Comparison of ENCODE assay signal across 8 cellular contexts in the genomic region with DNA sequence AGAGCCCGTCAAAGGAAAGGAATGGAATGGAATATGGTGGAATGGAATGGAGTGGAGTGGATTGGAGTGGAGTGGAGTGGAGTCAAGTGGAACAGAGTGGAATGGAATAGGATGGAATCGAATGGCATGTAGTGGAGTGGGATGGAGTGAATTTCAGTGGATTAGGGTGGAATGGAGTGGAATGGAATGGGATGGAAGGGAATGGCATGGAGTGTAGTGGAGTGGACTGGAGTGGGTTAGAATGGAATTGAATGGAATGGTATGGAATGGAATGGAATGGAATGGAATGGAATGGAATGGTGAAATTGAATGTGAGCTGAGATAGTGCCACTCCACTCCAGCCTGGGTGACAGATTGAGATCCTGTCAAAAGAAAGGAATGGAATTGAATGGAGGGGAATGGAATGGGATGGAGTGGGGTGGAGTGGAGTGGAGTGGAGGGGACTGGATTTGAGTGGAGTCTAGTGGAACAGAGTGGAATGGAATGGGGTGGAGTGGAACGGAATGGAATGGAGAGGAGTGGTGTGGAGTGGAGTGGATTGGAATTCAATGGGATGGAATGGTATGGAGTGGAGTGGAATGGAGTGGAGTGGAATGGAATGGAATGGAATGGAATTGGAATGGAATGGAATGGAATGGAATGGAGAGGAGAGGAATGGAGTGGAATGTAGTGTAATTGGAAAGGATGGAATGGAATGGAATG.
DNase-seq lines count a peak whose midpoint lies in the region; ATAC-seq and TF ChIP-seq lines count a peak whose summit lies in the region.
"Not testable (repeated sequence)": the region's sequence is repeated elsewhere in the genome, so short reads cannot be mapped to it uniquely, and the experiment has no call there.

No MANE protein-coding gene starts in this region.

- peak in 1 of 34 experiments; percentile 23 for DNase-seq in T-cell
- not testable (repeated sequence) for DNase-seq in body of pancreas; omental fat pad (ENCODE audit: low spot score)
- DNase-seq in right atrium auricular region (ENCODE audit: low spot score): peak; percentile 46

- H3K4me3 Mint-ChIP-seq in T-cell: not testable (repeated sequence)

- H3K4me1 Mint-ChIP-seq in T-cell: not testable (repeated sequence)

- not testable (repeated sequence) for H3K27me3 Mint-ChIP-seq in T-cell

- CTCF ChIA-PET in T-cell (lab: Charles Lee): not testable (repeated sequence)

- ATAC-seq in GM18517 (IDR thresholded peaks at IDR 0.05; ENCODE audit: unreplicated experiment): peak; percentile 38
- ATAC-seq in GM21717 (IDR thresholded peaks at IDR 0.05; ENCODE audit: unreplicated experiment): peak; percentile 36
- peak; percentile 34 for ATAC-seq in HG02970 (IDR thresholded peaks at IDR 0.05; ENCODE audit: low FRiP score, unreplicated experiment)
- ATAC-seq in T-cell (replicated peaks in 1 of 4): peak in 3 of 4 experiments; percentile 28 to 60 (median 29)
- peak; percentile 43 for ATAC-seq in body of pancreas
- peak; percentile 72 for ATAC-seq in omental fat pad (ENCODE audit: low FRiP score)

- POLR2A ChIA-PET in T-cell (lab: Charles Lee): not testable (repeated sequence)

- not testable (repeated sequence) for TF ChIP-seq POLR2A in body of pancreas (IDR thresholded peaks at IDR 0.05)

- not testable (repeated sequence) for H3K27ac ChIP-seq in body of pancreas; right atrium auricular region; subcutaneous abdominal adipose tissue (ENCODE audit: low read depth, low read length)

- H3K9ac ChIP-seq in subcutaneous abdominal adipose tissue (ENCODE audit: low read length in 5 of 5): not testable (repeated sequence)

- not testable (repeated sequence) for H3K36me3 ChIP-seq in body of pancreas (replicated peaks in 1 of 2; ENCODE audit: insufficient read depth in 1 of 2, low read depth in 2 of 2); right atrium auricular region; subcutaneous abdominal adipose tissue (ENCODE audit: control insufficient read depth in 5 of 5, insufficient read depth in 5 of 5, low read length in 5 of 5)

- not testable (repeated sequence) for H3K36me3 Mint-ChIP-seq in T-cell

- H3K9me3 ChIP-seq in body of pancreas: peaks cover 0 to 24% (median 0%) of the 10 kb centered on the region in 3 donors
- peaks cover 0 to 23% of the 10 kb centered on the region in 2 donors for H3K9me3 ChIP-seq in right atrium auricular region
- peaks cover 5 to 23% (median 20%) of the 10 kb centered on the region in 5 donors for H3K9me3 ChIP-seq in subcutaneous abdominal adipose tissue (ENCODE audit: control insufficient read depth in 5 of 5, low read length in 5 of 5)

- not testable (repeated sequence) for H3K4me1 ChIP-seq in body of pancreas; right atrium auricular region; subcutaneous abdominal adipose tissue (ENCODE audit: control insufficient read depth in 5 of 5, insufficient read depth in 5 of 5, low read length in 5 of 5)

- not testable (repeated sequence) for H3K27me3 ChIP-seq in body of pancreas; right atrium auricular region; subcutaneous abdominal adipose tissue (ENCODE audit: control insufficient read depth in 5 of 5, insufficient read depth in 4 of 5, low read length in 5 of 5)

- intact Hi-C loops in body of pancreas (cut with DNase I): not testable (repeated sequence)

- H3K9me3 Mint-ChIP-seq in T-cell: peaks cover 17 to 26% (median 24%) of the 10 kb centered on the region in 3 donors

- 33 to 39% methylated on average over 3 of the region's 3 CpGs for WGBS in body of pancreas, 2 donors

- TF ChIP-seq CTCF in body of pancreas (IDR thresholded peaks at IDR 0.05); right atrium auricular region (IDR thresholded peaks at IDR 0.05); omental fat pad (IDR thresholded peaks at IDR 0.05): not testable (repeated sequence)

- not testable (repeated sequence) for H3K27ac Mint-ChIP-seq in T-cell

- H3K4me3 ChIP-seq in body of pancreas, right atrium auricular region: not testable (repeated sequence)
- peak overlapping the region in 3 of 5 donors; percentile 5 to 20 (median 9) for H3K4me3 ChIP-seq in subcutaneous abdominal adipose tissue (ENCODE audit: low read depth in 1 of 5, low read length in 5 of 5)
